In the genomic region with DNA sequence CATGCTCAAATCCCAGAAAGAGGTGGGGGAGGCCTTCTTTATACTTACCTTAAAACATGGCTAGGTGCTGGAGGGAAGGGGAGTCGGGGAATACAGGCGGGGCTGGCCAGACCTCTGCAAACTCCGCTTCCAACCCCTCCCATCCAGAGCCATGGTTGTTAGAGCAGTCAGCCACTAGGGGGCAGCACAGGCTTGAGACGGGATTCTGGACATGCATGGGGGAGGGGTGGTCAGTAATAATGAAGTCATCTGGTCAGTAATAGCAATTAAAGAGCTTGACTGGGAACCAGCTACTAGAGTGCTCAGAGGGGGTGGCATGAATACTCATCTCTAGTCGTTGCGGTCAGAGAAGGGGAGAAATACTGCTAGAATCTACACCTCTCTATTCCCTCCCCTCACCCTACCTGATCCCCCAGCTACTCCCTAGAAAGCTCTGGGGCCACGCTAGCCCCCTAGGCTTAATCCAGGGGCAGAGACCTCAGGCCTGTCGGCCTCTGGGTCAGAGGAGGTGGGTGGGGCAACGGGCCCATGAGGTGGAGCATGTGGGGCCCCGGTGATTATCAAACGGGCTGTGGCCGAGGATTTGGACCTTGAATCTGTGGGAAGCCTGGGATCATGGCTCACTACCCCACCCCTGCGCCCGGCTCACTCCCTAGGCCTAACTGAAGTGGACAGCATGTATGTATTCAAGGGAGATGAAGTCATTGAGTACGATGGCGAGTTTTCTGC, we compare ENCODE assay signal across 8 cellular contexts.
DNase-seq lines count a peak whose midpoint lies in the region; ATAC-seq lines count a peak whose summit lies in the region.

No MANE protein-coding gene starts in this region.

- ATAC-seq in HG02884 (IDR thresholded peaks at IDR 0.05; ENCODE audit: unreplicated experiment) (peak; percentile 72), HG03095 (IDR thresholded peaks at IDR 0.05; ENCODE audit: unreplicated experiment) (no peak)

- no peak overlapping the region for H3K27ac ChIP-seq in caudate nucleus (ENCODE audit: low read depth, low read length)

- DNase-seq in DMS53 treated with DMSO at 0.1 percent for 48 hours (lab: John Stamatoyannopoulos, UW; ENCODE audit: unreplicated experiment) (peak; percentile 48), NCI-H2227 treated with DMSO at 0.1 percent for 48 hours (lab: John Stamatoyannopoulos, UW) (peak; percentile 78), caudate nucleus (lab: John Stamatoyannopoulos, UW) (peak in 57 of 61 donors; percentile 19 to 88 (median 70)), islet precursor cell (peak; percentile 93)
- peak; percentile 59 to 86 (median 76) for DNase-seq in activated CD4-positive, CD25-positive, alpha-beta regulatory T cell (lab: John Stamatoyannopoulos, UW)
- peak; percentile 79 for DNase-seq in stimulated activated CD4-positive, alpha-beta T cell treated with anti-CD3 and anti-CD28 coated beads, Interleukin-12 subunit alpha, Interleukin-12 subunit beta, amount 100 ng/mL, for 4 hours
